22 cellular contexts compared by ENCODE assay signal in genomic region chr4:20317424-20317985, GRCh38.
DNase-seq lines count a peak whose midpoint lies in the region; ATAC-seq and TF ChIP-seq lines count a peak whose summit lies in the region.
"Had no signal": no experiment of that assay in that cellular context is flagged by ENCODE, and none has a peak within 500 bp of the region (broad histone marks: within the 10 kb centered on the region; RNA-seq: fewer than 3 reads in every experiment).

No MANE protein-coding gene starts in this region.

- no peaks in the 10 kb centered on the region for H3K9me1 ChIP-seq in IMR-90 (ENCODE audit: insufficient read depth, low read length)

- no peak overlapping the region for H3K56ac ChIP-seq in IMR-90 (ENCODE audit: extremely low read depth, insufficient read depth, low read length)

- BruUV-seq in IMR-90 (replicated peaks; lab: Mats Ljungman, UMichigan), result no TSS peak

- no peak overlapping the region for H3K27ac ChIP-seq in IMR-90 (ENCODE audit: insufficient read depth, low read length)
- H3K27ac ChIP-seq in dorsolateral prefrontal cortex, result peak overlapping the region; percentile 7 to 99 (median 92)
- H3K27ac ChIP-seq in tibial nerve, result peak overlapping the region; percentile 52 to 85 (median 70)
- H3K27ac ChIP-seq: psoas muscle, thyroid gland, VCaP had no signal

- H3K79me1 ChIP-seq in IMR-90 (ENCODE audit: low read depth in 1 of 2, low read length in 2 of 2), result no peaks in the 10 kb centered on the region

- in situ Hi-C loops in IMR-90 (cut with MboI; ENCODE audit: low sequenced_read_pairs), result loop anchor here (10.0 kb wide), 1 partner anchor 227 kb away; no protein-coding TSS in a partner anchor
- in situ Hi-C loops in GM13977 (cut with MboI; ENCODE audit: low pct_unique_long_range_greater_than_20kb, low sequenced_read_pairs, unreplicated experiment), result no loop called here

- no peak for DNase-seq in IMR-90
- DNase-seq in dorsolateral prefrontal cortex, result no peak
- DNase-seq in midbrain (lab: John Stamatoyannopoulos, UW), result peak; percentile 37
- no peak for DNase-seq in tibial nerve (ENCODE audit: low spot score in 2 of 2)
- no peak for DNase-seq in GM13977 (ENCODE audit: low spot score)
- no peak for DNase-seq in NCI-H2171 (lab: John Stamatoyannopoulos, UW)
- DNase-seq in NCI-H345 (lab: John Stamatoyannopoulos, UW), result no peak
- DNase-seq: activated CD4-positive, alpha-beta T cell treated with anti-CD3 and anti-CD28 coated beads, Interleukin-2, amount 10 ng/mL, durations not matched to agents 24 days and 14 days; activated CD8-positive, alpha-beta memory T cell treated with anti-CD3 and anti-CD28 coated beads, Interleukin-2, amount 10 ng/mL, durations not matched to agents 7 days and 5 days; AML-193; esophagus squamous epithelium; natural killer cell; NCI-H2081 treated with DMSO at 0.1 percent for 48 hours; NCI-H524; psoas muscle; RPMI8226; stimulated activated CD4-positive, alpha-beta T cell treated with anti-CD3 and anti-CD28 coated beads, Interleukin-1b, Interleukin-23, amount 100 ng/mL, for 48 hours; thyroid gland had no signal

- H3K18ac ChIP-seq in IMR-90 (ENCODE audit: low read depth, low read length), result peak overlapping the region; percentile 64

- H3K27me3 ChIP-seq in IMR-90 (ENCODE audit: control insufficient read depth, insufficient read depth, low read length) (no peaks in the 10 kb centered on the region), dorsolateral prefrontal cortex (no peaks in the 10 kb centered on the region), tibial nerve (no peaks in the 10 kb centered on the region)
- H3K27me3 ChIP-seq: esophagus squamous epithelium, thyroid gland had no signal

- no peak overlapping the region for H3K14ac ChIP-seq in IMR-90 (replicated peaks; ENCODE audit: low read depth, low read length)

- intact Hi-C loops in IMR-90 (cut with micrococcal nuclease) (no loop called here), dorsolateral prefrontal cortex (cut with DNase I) (no loop called here)

- no peak overlapping the region for H3K9ac ChIP-seq in IMR-90 (ENCODE audit: low read depth, low read length)

- WGBS in IMR-90 (ENCODE audit: extremely low coverage in 2 of 2, insufficient read length in 1 of 2), 2 experiments, result no CpG with 5 or more reads among the region's 2 CpGs
- WGBS in tibial nerve, 2 donors, result 44 to 47% methylated on average over 2 of the region's 2 CpGs

- TF ChIP-seq POLR2A in IMR-90 (IDR thresholded peaks at IDR 0.05; ENCODE audit: low read depth, low read length), result no peak
- no peak for TF ChIP-seq POLR2A in tibial nerve (IDR thresholded peaks at IDR 0.05)

- H2AK5ac ChIP-seq in IMR-90 (ENCODE audit: low read depth, low read length), result no peak overlapping the region

- H2BK20ac ChIP-seq in IMR-90 (ENCODE audit: low read depth, low read length), result no peak overlapping the region

- no peak overlapping the region for H4K91ac ChIP-seq in IMR-90 (ENCODE audit: insufficient read depth, low read depth, low read length)

- CTCF ChIA-PET in IMR-90 (lab: Yijun Ruan, JAX), result no interaction called here

- no peak overlapping the region for H2BK5ac ChIP-seq in IMR-90 (ENCODE audit: low read depth, low read length, poor library complexity, severe bottlenecking)

- H2BK120ac ChIP-seq in IMR-90 (ENCODE audit: low read depth, low read length), result no peak overlapping the region

- TF ChIP-seq RAD21 in IMR-90 (IDR thresholded peaks at IDR 0.05; ENCODE audit: low read length), result no peak

- H2BK15ac ChIP-seq in IMR-90 (ENCODE audit: low read depth, low read length), result no peak overlapping the region

- H4K8ac ChIP-seq in IMR-90 (ENCODE audit: low read depth in 2 of 2, low read length in 2 of 2), result no peak overlapping the region

- H3K4me2 ChIP-seq in IMR-90 (ENCODE audit: low read depth, low read length), result 0 out of 2 replicates have a peak overlapping the region, but pooled peaks have one; percentile 61

- H3K9me3 ChIP-seq in IMR-90 (ENCODE audit: control insufficient read depth, insufficient read depth, low read length) (no peaks in the 10 kb centered on the region), tibial nerve (no peaks in the 10 kb centered on the region)
- H3K9me3 ChIP-seq: esophagus squamous epithelium, psoas muscle, thyroid gland had no signal

- TF ChIP-seq CTCF in IMR-90 (conservative IDR thresholded peaks at IDR 0.05; ENCODE audit: low read depth, low read length), result no peak
- TF ChIP-seq CTCF in dorsolateral prefrontal cortex (IDR thresholded peaks at IDR 0.05 in 54 of 56, conservative IDR thresholded peaks at IDR 0.05 in 2 of 56; ENCODE audit: low read depth in 1 of 56, partially characterized antibody in 56 of 56), result no peak
- TF ChIP-seq CTCF in tibial nerve (IDR thresholded peaks at IDR 0.05), result no peak
- no peak for TF ChIP-seq CTCF in GM13977 (IDR thresholded peaks at IDR 0.05; ENCODE audit: extremely low read depth, insufficient read depth, missing control alignments)

- H3K23ac ChIP-seq in IMR-90 (ENCODE audit: low read depth, low read length), result no peak overlapping the region

- H2AFZ ChIP-seq in IMR-90 (replicated peaks; ENCODE audit: low read length, poor library complexity), result no peak overlapping the region

- no peak overlapping the region for H3K4ac ChIP-seq in IMR-90 (ENCODE audit: low read depth, low read length)

- POLR2A ChIA-PET in IMR-90 (lab: Charles Lee; ENCODE audit: unreplicated experiment), result no interaction called here

- peaks cover 2% of the 10 kb centered on the region; the same call in 1 of the 2 replicates for H3K4me1 ChIP-seq in IMR-90 (ENCODE audit: control insufficient read depth, insufficient read depth, low read length)
- peaks cover 0 to 40% (median 17%) of the 10 kb centered on the region in 4 donors for H3K4me1 ChIP-seq in tibial nerve
- H3K4me1 ChIP-seq: psoas muscle had no signal

- H2AK9ac ChIP-seq in IMR-90 (replicated peaks; ENCODE audit: low read depth, low read length, poor library complexity), result no peak overlapping the region

- no peak for TF ChIP-seq EP300 in tibial nerve (IDR thresholded peaks at IDR 0.05)

- H3K36me3 ChIP-seq in IMR-90 (ENCODE audit: control insufficient read depth, insufficient read depth, low read length), result no peaks in the 10 kb centered on the region
- H3K36me3 ChIP-seq in tibial nerve, result no peaks in the 10 kb centered on the region
- H3K36me3 ChIP-seq: esophagus squamous epithelium, thyroid gland had no signal

- H4K5ac ChIP-seq in IMR-90 (ENCODE audit: low read depth, low read length), result no peak overlapping the region

- H4K20me1 ChIP-seq in IMR-90 (ENCODE audit: insufficient read depth, low read length), result no peaks in the 10 kb centered on the region

- H3K4me3 ChIP-seq in IMR-90 (ENCODE audit: insufficient read depth, low read depth, low read length), result no peak overlapping the region
- H3K4me3 ChIP-seq in dorsolateral prefrontal cortex, result peak overlapping the region in 5 of 59 donors; percentile 0 to 15 (median 10)
- peak overlapping the region in 3 of 4 donors; percentile 5 to 24 (median 5) for H3K4me3 ChIP-seq in tibial nerve
- H3K4me3 ChIP-seq: esophagus squamous epithelium, psoas muscle, thyroid gland had no signal

- dilution Hi-C loops in IMR-90 (cut with HindIII; ENCODE audit: low sequenced_read_pairs, unreplicated experiment), result no loop called here

- ATAC-seq in IMR-90 (ENCODE audit: low read depth), result no peak
- ATAC-seq: activated CD8-positive, alpha-beta memory T cell treated with anti-CD3 and anti-CD28 coated beads, Interleukin-2, amount 10 ng/mL, durations not matched to agents 7 days and 5 days; left lobe of liver; natural killer cell; psoas muscle; SK-N-SH treated with all-trans-retinoic acid at 6 μM for 48 hours; stimulated activated effector memory CD8-positive, alpha-beta T cell treated with anti-CD3 and anti-CD28 coated beads, Interleukin-12 subunit alpha, Interleukin-12 subunit beta, amount 100 ng/mL, for 72 hours had no signal

TF ChIP-seq in IMR-90, 13 proteins besides CTCF, POLR2A, EP300 and RAD21:
- TF ChIP-seq BHLHE40 (IDR thresholded peaks at IDR 0.05; ENCODE audit: low read depth, low read length), result no peak
- TF ChIP-seq MAFK (IDR thresholded peaks at IDR 0.05; ENCODE audit: low read depth, low read length), result no peak
- TF ChIP-seq CHD1 (IDR thresholded peaks at IDR 0.05; ENCODE audit: low read depth, low read length), result no peak
- TF ChIP-seq MAZ (IDR thresholded peaks at IDR 0.05; ENCODE audit: borderline replicate concordance, low read depth, low read length), result no peak
